Comparison of ENCODE assay signal across 8 cellular contexts in genomic region chr1:200619894-200620272, GRCh38. TPM values are rescaled to one million over a fixed set of nuclear protein-coding genes. Genes with fewer than 3 reads are reported as not detected.
DNase-seq lines count a peak whose midpoint lies in the region; ATAC-seq and TF ChIP-seq lines count a peak whose summit lies in the region.

No MANE protein-coding gene starts in this region.

- peaks cover 40% of the 10 kb centered on the region for H3K4me1 Mint-ChIP-seq in T-helper 2 cell treated with Interferon-gamma antibody and Interleukin-4, amounts not matched to agents 5 μg/mL and 100 μg/mL, for 36 hours (ENCODE audit: low read depth)
- peaks cover 16% of the 10 kb centered on the region for H3K4me1 Mint-ChIP-seq in activated CD8-positive, alpha-beta T cell treated with anti-CD3 and anti-CD28 coated beads for 36 hours (ENCODE audit: low read depth)

- no peaks in the 10 kb centered on the region for H3K9me3 Mint-ChIP-seq in T-helper 2 cell treated with Interferon-gamma antibody and Interleukin-4, amounts not matched to agents 5 μg/mL and 100 μg/mL, for 36 hours
- H3K9me3 Mint-ChIP-seq in activated CD8-positive, alpha-beta T cell treated with anti-CD3 and anti-CD28 coated beads for 36 hours: no peaks in the 10 kb centered on the region

- peak overlapping the region; percentile 92 for H3K27ac Mint-ChIP-seq in T-helper 2 cell treated with Interferon-gamma antibody and Interleukin-4, amounts not matched to agents 5 μg/mL and 100 μg/mL, for 36 hours
- H3K27ac Mint-ChIP-seq in activated CD8-positive, alpha-beta T cell treated with anti-CD3 and anti-CD28 coated beads for 36 hours: peak overlapping the region; percentile 85

- CTCF ChIA-PET in activated CD8-positive, alpha-beta T cell treated with anti-CD3 and anti-CD28 coated beads for 36 hours (lab: Charles Lee): interaction anchor here (1.0 to 4.4 kb wide), 3 partner anchors 182 to 352 kb away, joined by 3 to 80 read pairs (median 3); no protein-coding TSS in a partner anchor

- TF ChIP-seq POLR2A in stomach (IDR thresholded peaks at IDR 0.05): no peak

- no peak for DNase-seq in T-helper 2 cell treated with Interferon-gamma antibody and Interleukin-4, amounts not matched to agents 5 μg/mL and 100 μg/mL, for 36 hours (ENCODE audit: low spot score)
- no peak for DNase-seq in T-helper 2 cell
- DNase-seq in activated CD8-positive, alpha-beta T cell treated with anti-CD3 and anti-CD28 coated beads for 36 hours: no peak
- DNase-seq in stomach: no peak
- DNase-seq in NCI-H446 (lab: John Stamatoyannopoulos, UW): no peak
- no peak for DNase-seq in effector CD4-positive, alpha-beta T cell
- DNase-seq in retina: no peak

- intact Hi-C loops in activated CD8-positive, alpha-beta T cell treated with anti-CD3 and anti-CD28 coated beads for 36 hours (cut with micrococcal nuclease): loop anchor here (2.0 kb wide), 1 partner anchor 51 kb away; no protein-coding TSS in a partner anchor
- intact Hi-C loops in stomach (cut with DNase I; ENCODE audit: low total_unique reads): loop anchor here (5.0 to 10.0 kb wide), 2 partner anchors 185 to 417 kb away; no protein-coding TSS in a partner anchor

- ATAC-seq in activated CD8-positive, alpha-beta T cell treated with anti-CD3 and anti-CD28 coated beads for 36 hours: no peak

- TF ChIP-seq CTCF in activated CD8-positive, alpha-beta T cell treated with anti-CD3 and anti-CD28 coated beads for 36 hours (IDR thresholded peaks at IDR 0.05): no peak
- TF ChIP-seq CTCF in stomach (IDR thresholded peaks at IDR 0.05): no peak

- peak overlapping the region; percentile 88 for H3K9ac ChIP-seq in iPS-18a (ENCODE audit: low read length)

- no peaks in the 10 kb centered on the region for H3K9me3 ChIP-seq in iPS-18a (ENCODE audit: control insufficient read depth, low read depth, low read length)
- H3K9me3 ChIP-seq in stomach: no peaks in the 10 kb centered on the region

- no peaks in the 10 kb centered on the region for H3K4me1 ChIP-seq in iPS-18a (ENCODE audit: control insufficient read depth, low read depth, low read length)
- peaks cover 12 to 28% (median 19%) of the 10 kb centered on the region in 4 donors for H3K4me1 ChIP-seq in stomach

- H3K4me3 Mint-ChIP-seq in T-helper 2 cell treated with Interferon-gamma antibody and Interleukin-4, amounts not matched to agents 5 μg/mL and 100 μg/mL, for 36 hours: peak overlapping the region; percentile 95
- peak overlapping the region; percentile 86 for H3K4me3 Mint-ChIP-seq in activated CD8-positive, alpha-beta T cell treated with anti-CD3 and anti-CD28 coated beads for 36 hours

- no peaks in the 10 kb centered on the region for H3K27me3 Mint-ChIP-seq in T-helper 2 cell treated with Interferon-gamma antibody and Interleukin-4, amounts not matched to agents 5 μg/mL and 100 μg/mL, for 36 hours (ENCODE audit: low read depth)
- peaks cover 2% of the 10 kb centered on the region for H3K27me3 Mint-ChIP-seq in activated CD8-positive, alpha-beta T cell treated with anti-CD3 and anti-CD28 coated beads for 36 hours

- H3K36me3 Mint-ChIP-seq in T-helper 2 cell treated with Interferon-gamma antibody and Interleukin-4, amounts not matched to agents 5 μg/mL and 100 μg/mL, for 36 hours (ENCODE audit: low read depth): peaks cover 35% of the 10 kb centered on the region
- H3K36me3 Mint-ChIP-seq in activated CD8-positive, alpha-beta T cell treated with anti-CD3 and anti-CD28 coated beads for 36 hours (ENCODE audit: low read depth): peaks cover 16% of the 10 kb centered on the region

- POLR2A ChIA-PET in activated CD8-positive, alpha-beta T cell treated with anti-CD3 and anti-CD28 coated beads for 36 hours (lab: Charles Lee): interaction anchor here (1.4 kb wide), 1 partner anchor 50 kb away, joined by 9 read pairs; the partner anchor contains the start of gene DDX59

- no peaks in the 10 kb centered on the region for H3K27me3 ChIP-seq in iPS-18a (ENCODE audit: control insufficient read depth, insufficient read depth, low read length)
- H3K27me3 ChIP-seq in stomach: no peaks in the 10 kb centered on the region

- H3K36me3 ChIP-seq in iPS-18a (ENCODE audit: control insufficient read depth, low read depth, low read length) (peaks cover 27% of the 10 kb centered on the region), stomach (no peaks in the 10 kb centered on the region)

- H3K27ac ChIP-seq in iPS-18a (ENCODE audit: low read length) (no peak overlapping the region), stomach (peak overlapping the region in 2 of 5 donors; percentile 62 to 75)

- TF ChIP-seq EP300 in stomach (IDR thresholded peaks at IDR 0.05): no peak

- H3K4me3 ChIP-seq in iPS-18a (ENCODE audit: low read length) (peak overlapping the region; percentile 87), stomach (peak overlapping the region; percentile 59 to 64 (median 61))

- WGBS in stomach, 5 donors: 5 to 10% (median 7%) methylated on average over 6 of the region's 6 CpGs

RNA-seq across cellular contexts. Expression of gene KIF14, which starts 0.7 kb away (rescaled TPM):
- total RNA-seq in activated CD8-positive, alpha-beta T cell treated with anti-CD3 and anti-CD28 coated beads for 36 hours: 10 to 100 TPM; 13.7 to 13.9 TPM
- 1 to 10 TPM in 2 of 5 donors, under 1 TPM in 3; 0.43 to 2.2 (median 0.87) TPM for total RNA-seq in stomach
- polyA plus RNA-seq in stomach: under 1 TPM in 2 of 3 donors, not detected in 1; 0.25 to 0.63 TPM

RNA-seq across cellular contexts. Expression of gene DDX59, which starts 49.8 kb away (rescaled TPM):
- 10 to 100 TPM; 22.5 to 23.8 TPM for total RNA-seq in activated CD8-positive, alpha-beta T cell treated with anti-CD3 and anti-CD28 coated beads for 36 hours
- 10 to 100 TPM; 14.6 to 23.9 (median 22.3) TPM for total RNA-seq in stomach
- 10 to 100 TPM; 12.1 to 21.0 (median 18.3) TPM for polyA plus RNA-seq in stomach

Comparison
In these comparisons a context has a peak if more than half of its experiments do, and no peak if none do; other contexts are left out.
1. RNA of gene KIF14, which starts 0.7 kb away (total RNA-seq): 13.7 to 13.9 TPM in activated CD8-positive, alpha-beta T cell treated with anti-CD3 and anti-CD28 coated beads for 36 hours; 0.43 to 2.2 TPM in stomach; every median in the first group is over 4 times any median in the second.